In genomic region chr13:28684257-28684656, GRCh38 we compare ENCODE assay signal across 19 cellular contexts.
DNase-seq lines count a peak whose midpoint lies in the region; ATAC-seq and TF ChIP-seq lines count a peak whose summit lies in the region.
"Had no signal": no experiment of that assay in that cellular context is flagged by ENCODE, and none has a peak within 500 bp of the region (broad histone marks: within the 10 kb centered on the region; RNA-seq: fewer than 3 reads in every experiment).

No MANE protein-coding gene starts in this region.

- H3K27ac Mint-ChIP-seq in nephron progenitor cell: no peak overlapping the region
- H3K27ac Mint-ChIP-seq: activated T-helper 17 cell treated with anti-CD3 and anti-CD28 coated beads, Interleukin-2, amount 50 U/mL, for 72 hours; CD4-positive, alpha-beta T cell; stimulated activated effector memory CD8-positive, alpha-beta T cell treated with anti-CD3 and anti-CD28 coated beads, Interleukin-12 subunit alpha, Interleukin-12 subunit beta, amount 100 ng/mL, for 72 hours had no signal

- H3K4me1 Mint-ChIP-seq in nephron progenitor cell: peaks cover 14% of the 10 kb centered on the region
- H3K4me1 Mint-ChIP-seq: activated T-helper 17 cell treated with anti-CD3 and anti-CD28 coated beads, Interleukin-2, amount 50 U/mL, for 72 hours; stimulated activated effector memory CD8-positive, alpha-beta T cell treated with anti-CD3 and anti-CD28 coated beads, Interleukin-12 subunit alpha, Interleukin-12 subunit beta, amount 100 ng/mL, for 72 hours had no signal

- H3K4me1 ChIP-seq in NT2/D1 (ENCODE audit: insufficient read depth, insufficient read length): peaks cover 8% of the 10 kb centered on the region
- H3K4me1 ChIP-seq: vagina had no signal

- H3K4me3 ChIP-seq in NT2/D1 (ENCODE audit: insufficient read length, low read depth): no peak overlapping the region
- H3K4me3 ChIP-seq in fibroblast of pulmonary artery (replicated peaks; ENCODE audit: low read depth, low read length): no peak overlapping the region
- H3K4me3 ChIP-seq: vagina had no signal

- H3K9ac ChIP-seq in NT2/D1 (ENCODE audit: insufficient read length, low read depth): no peak overlapping the region

- H3K27me3 Mint-ChIP-seq in nephron progenitor cell (ENCODE audit: low read depth, poor library complexity): peaks cover 8% of the 10 kb centered on the region
- H3K27me3 Mint-ChIP-seq: activated T-helper 17 cell treated with anti-CD3 and anti-CD28 coated beads, Interleukin-2, amount 50 U/mL, for 72 hours; CD4-positive, alpha-beta T cell had no signal

- no peak for TF ChIP-seq CTCF in fibroblast of pulmonary artery (IDR thresholded peaks at IDR 0.05; ENCODE audit: low read length, missing control alignments)
- TF ChIP-seq CTCF in nephron progenitor cell (IDR thresholded peaks at IDR 0.05): no peak

- H3K9me3 ChIP-seq in NT2/D1 (ENCODE audit: insufficient read depth, low read length): no peaks in the 10 kb centered on the region
- H3K9me3 ChIP-seq: neutrophil had no signal

- no peak for ATAC-seq in GM21515 (IDR thresholded peaks at IDR 0.05; ENCODE audit: unreplicated experiment)
- ATAC-seq in HG03025 (IDR thresholded peaks at IDR 0.05; ENCODE audit: low FRiP score, unreplicated experiment): no peak
- ATAC-seq: activated T-helper 17 cell treated with anti-CD3 and anti-CD28 coated beads, Interleukin-2, amount 50 U/mL, for 72 hours; Right ventricle myocardium inferior; stimulated activated effector memory CD8-positive, alpha-beta T cell treated with anti-CD3 and anti-CD28 coated beads, Interleukin-12 subunit alpha, Interleukin-12 subunit beta, amount 100 ng/mL, for 72 hours had no signal

- no peak overlapping the region for H3K4me3 Mint-ChIP-seq in nephron progenitor cell
- H3K4me3 Mint-ChIP-seq: activated T-helper 17 cell treated with anti-CD3 and anti-CD28 coated beads, Interleukin-2, amount 50 U/mL, for 72 hours; CD4-positive, alpha-beta T cell; stimulated activated effector memory CD8-positive, alpha-beta T cell treated with anti-CD3 and anti-CD28 coated beads, Interleukin-12 subunit alpha, Interleukin-12 subunit beta, amount 100 ng/mL, for 72 hours had no signal

- H3K36me3 Mint-ChIP-seq in nephron progenitor cell (ENCODE audit: low read depth): peaks cover 5% of the 10 kb centered on the region

- H3K36me3 ChIP-seq in NT2/D1 (ENCODE audit: insufficient read depth, insufficient read length, low read length): peaks cover 9% of the 10 kb centered on the region

- H3K9me3 Mint-ChIP-seq in nephron progenitor cell: peaks cover 30% of the 10 kb centered on the region

- DNase-seq in NCI-H526 (lab: John Stamatoyannopoulos, UW) (peak; percentile 19 to 45), NCI-H526 treated with DMSO at 0.1 percent for 48 hours (lab: John Stamatoyannopoulos, UW) (no peak), NT2/D1 (ENCODE audit: low read depth, low spot score) (peak; percentile 32), fibroblast of pulmonary artery (ENCODE audit: low read depth) (peak; percentile 14), nephron progenitor cell (peak; percentile 63), OCI-M1 (lab: John Stamatoyannopoulos, UW) (no peak)
- DNase-seq: activated CD4-positive, alpha-beta T cell treated with anti-CD3 and anti-CD28 coated beads, Interleukin-2, amount 50 U/mL, for 4 hours; amniotic stem cell; CD4-positive, alpha-beta T cell; mesenchymal stem cell; NCI-H1105; T1000 had no signal

- no peaks in the 10 kb centered on the region for H3K27me3 ChIP-seq in NT2/D1 (ENCODE audit: insufficient read depth, insufficient read length)
- H3K27me3 ChIP-seq: neutrophil, vagina had no signal

Comparison
In these comparisons a context has a peak if more than half of its experiments do, and no peak if none do; other contexts are left out.
1. DNase-seq: peak in NCI-H526 (2 of 2), NT2/D1 (single experiment), fibroblast of pulmonary artery (single experiment) and nephron progenitor cell (single experiment); none in NCI-H526 treated with DMSO at 0.1 percent for 48 hours (single experiment) and OCI-M1 (single experiment).